In the genomic region with DNA sequence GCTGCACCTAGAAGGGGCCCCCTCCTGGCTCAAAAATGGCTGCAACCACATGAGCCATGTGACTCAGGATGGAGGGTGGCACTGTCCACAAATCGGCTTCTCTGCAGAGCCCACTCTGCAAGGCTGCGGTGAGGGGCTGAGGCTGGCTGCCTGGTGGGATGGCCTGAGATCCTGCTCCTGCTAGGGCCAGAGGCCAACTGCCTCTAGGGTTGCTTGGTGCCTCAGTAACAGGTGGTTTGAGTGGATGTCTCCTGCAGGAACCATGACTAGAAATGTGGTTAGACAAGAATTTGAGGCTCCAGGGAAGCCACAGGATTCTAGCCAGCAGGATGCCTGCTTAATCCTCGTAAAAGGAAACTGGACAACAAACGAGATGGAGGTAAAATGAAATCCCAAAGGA, we compare ENCODE assay signal across 19 cellular contexts. TPM values are rescaled to one million over a fixed set of nuclear protein-coding genes. Genes with fewer than 3 reads are reported as not detected.
DNase-seq lines count a peak whose midpoint lies in the region; ATAC-seq and TF ChIP-seq lines count a peak whose summit lies in the region.
"Had no signal": no experiment of that assay in that cellular context is flagged by ENCODE, and none has a peak within 500 bp of the region (broad histone marks: within the 10 kb centered on the region; RNA-seq: fewer than 3 reads in every experiment).

No MANE protein-coding gene starts in this region.

- peaks cover 50% of the 10 kb centered on the region for H3K36me3 Mint-ChIP-seq in activated CD4-positive, alpha-beta T cell treated with anti-CD3 and anti-CD28 coated beads for 36 hours (ENCODE audit: low read depth)
- H3K36me3 Mint-ChIP-seq in immature natural killer cell: peaks cover 17 to 32% (median 22%) of the 10 kb centered on the region in 3 donors

- H3K27me3 ChIP-seq in mammary epithelial cell (ENCODE audit: insufficient read depth, low read length): no peaks in the 10 kb centered on the region
- no peaks in the 10 kb centered on the region for H3K27me3 ChIP-seq in psoas muscle (ENCODE audit: insufficient read depth in 3 of 3, low read length in 2 of 3)
- no peaks in the 10 kb centered on the region for H3K27me3 ChIP-seq in esophagus squamous epithelium
- H3K27me3 ChIP-seq: gastroesophageal sphincter, testis had no signal

- H3K9me3 Mint-ChIP-seq in activated CD4-positive, alpha-beta T cell treated with anti-CD3 and anti-CD28 coated beads for 36 hours (ENCODE audit: low read depth): no peaks in the 10 kb centered on the region
- no peaks in the 10 kb centered on the region for H3K9me3 Mint-ChIP-seq in immature natural killer cell
- H3K9me3 Mint-ChIP-seq: nephron had no signal

- no peak for TF ChIP-seq CTCF in mammary epithelial cell (conservative IDR thresholded peaks at IDR 0.05 in 1 of 2, IDR thresholded peaks at IDR 0.05 in 1 of 2; ENCODE audit: extremely low read depth in 1 of 2, insufficient read depth in 1 of 2, low read depth in 1 of 2, low read length in 2 of 2)
- TF ChIP-seq CTCF in psoas muscle (IDR thresholded peaks at IDR 0.05): no peak
- TF ChIP-seq CTCF in esophagus squamous epithelium (IDR thresholded peaks at IDR 0.05): no peak

- no peak overlapping the region for H3K27ac ChIP-seq in mammary epithelial cell (ENCODE audit: insufficient read depth, low read depth, low read length)
- peak overlapping the region; percentile 70 for H3K27ac ChIP-seq in psoas muscle
- H3K27ac ChIP-seq in esophagus squamous epithelium: peak overlapping the region in 1 of 4 donors; percentile 24
- H3K27ac ChIP-seq: 22Rv1, gastroesophageal sphincter, testis, WERI-Rb-1 had no signal

- H3K27ac Mint-ChIP-seq in activated CD4-positive, alpha-beta T cell treated with anti-CD3 and anti-CD28 coated beads for 36 hours: peak overlapping the region; percentile 71
- no peak overlapping the region for H3K27ac Mint-ChIP-seq in immature natural killer cell

- no peak overlapping the region for H3K4me3 Mint-ChIP-seq in activated CD4-positive, alpha-beta T cell treated with anti-CD3 and anti-CD28 coated beads for 36 hours
- no peak overlapping the region for H3K4me3 Mint-ChIP-seq in immature natural killer cell
- H3K4me3 Mint-ChIP-seq: CD14-positive monocyte, nephron had no signal

- TF ChIP-seq POLR2A in esophagus squamous epithelium (IDR thresholded peaks at IDR 0.05): no peak

- CTCF ChIA-PET in activated CD4-positive, alpha-beta T cell treated with anti-CD3 and anti-CD28 coated beads for 36 hours (lab: Charles Lee): no interaction called here
- CTCF ChIA-PET in mammary epithelial cell (lab: Charles Lee; ENCODE audit: low non-redundant PET): no interaction called here

- H3K4me1 Mint-ChIP-seq in activated CD4-positive, alpha-beta T cell treated with anti-CD3 and anti-CD28 coated beads for 36 hours: peaks cover 26% of the 10 kb centered on the region
- H3K4me1 Mint-ChIP-seq in immature natural killer cell: peaks cover 8 to 14% of the 10 kb centered on the region in 2 donors
- H3K4me1 Mint-ChIP-seq: CD14-positive monocyte had no signal

- H3K36me3 ChIP-seq in mammary epithelial cell (ENCODE audit: insufficient read depth, low read length) (no peaks in the 10 kb centered on the region), psoas muscle (ENCODE audit: insufficient read depth in 1 of 2, low read depth in 1 of 2) (peaks cover 0 to 93% of the 10 kb centered on the region in 2 donors), esophagus squamous epithelium (peaks cover 5 to 97% (median 24%) of the 10 kb centered on the region in 3 donors)

- in situ Hi-C loops in mammary epithelial cell (cut with MboI; ENCODE audit: low sequenced_read_pairs in 2 of 2): no loop called here

- H2AFZ ChIP-seq in mammary epithelial cell (ENCODE audit: low read depth, low read length): no peak overlapping the region

- POLR2A ChIA-PET in activated CD4-positive, alpha-beta T cell treated with anti-CD3 and anti-CD28 coated beads for 36 hours (lab: Charles Lee): no interaction called here

- H3K4me3 ChIP-seq in mammary epithelial cell (replicated peaks in 1 of 3; ENCODE audit: insufficient read depth in 1 of 3, low read depth in 2 of 3, low read length in 3 of 3) (no peak overlapping the region), psoas muscle (no peak overlapping the region), esophagus squamous epithelium (no peak overlapping the region)
- H3K4me3 ChIP-seq: gastroesophageal sphincter, lung, testis had no signal

- H3K79me2 ChIP-seq in mammary epithelial cell (ENCODE audit: insufficient read depth, low read length): no peaks in the 10 kb centered on the region

- no peak overlapping the region for H3K9ac ChIP-seq in mammary epithelial cell (ENCODE audit: insufficient read depth, low read length)

- BruUV-seq in mammary epithelial cell (replicated peaks; lab: Mats Ljungman, UMichigan): no TSS peak

- intact Hi-C loops in activated CD4-positive, alpha-beta T cell treated with anti-CD3 and anti-CD28 coated beads for 36 hours (cut with DNase I, micrococcal nuclease): no loop called here
- intact Hi-C loops in mammary epithelial cell (cut with micrococcal nuclease): loop anchor here (2.0 kb wide), 1 partner anchor 16 kb away; no protein-coding TSS in a partner anchor
- intact Hi-C loops in psoas muscle (cut with DNase I): no loop called here
- intact Hi-C loops in esophagus squamous epithelium (cut with DNase I): no loop called here

- no peaks in the 10 kb centered on the region for H3K27me3 Mint-ChIP-seq in activated CD4-positive, alpha-beta T cell treated with anti-CD3 and anti-CD28 coated beads for 36 hours
- peaks cover 0 to 7% (median 0%) of the 10 kb centered on the region in 3 donors for H3K27me3 Mint-ChIP-seq in immature natural killer cell (ENCODE audit: low read depth in 3 of 3)

- no peak for DNase-seq in activated CD4-positive, alpha-beta T cell treated with anti-CD3 and anti-CD28 coated beads for 36 hours
- no peak for DNase-seq in activated CD4-positive, alpha-beta T cell treated with anti-CD3 and anti-CD28 coated beads for 48 hours
- peak; percentile 72 for DNase-seq in LHCN-M2 (ENCODE audit: low read depth)
- peak; percentile 54 for DNase-seq in mammary epithelial cell
- no peak for DNase-seq in psoas muscle
- no peak for DNase-seq in immature natural killer cell
- no peak for DNase-seq in esophagus squamous epithelium (lab: John Stamatoyannopoulos, UW)
- DNase-seq: DND-41, NCI-H1092, NCI-H748 treated with DMSO at 0.1 percent for 48 hours, testis, WERI-Rb-1 had no signal

- 10% methylated on average over 2 of the region's 4 CpGs for WGBS in mammary epithelial cell (ENCODE audit: low coverage, missing lambda C conversion rate)
- WGBS in psoas muscle, 3 donors: 74 to 78% (median 74%) methylated on average over 4 of the region's 4 CpGs
- WGBS in esophagus squamous epithelium, 2 donors: 36 to 44% methylated on average over 3 to 4 of the region's 4 CpGs

- dilution Hi-C loops in mammary epithelial cell (cut with HindIII; ENCODE audit: low sequenced_read_pairs): no loop called here

- no peaks in the 10 kb centered on the region for H4K20me1 ChIP-seq in mammary epithelial cell (ENCODE audit: insufficient read depth, low read length)

- no peak for ATAC-seq in activated CD4-positive, alpha-beta T cell treated with anti-CD3 and anti-CD28 coated beads for 36 hours
- peak in 3 of 4 donors; percentile 30 to 81 (median 58) for ATAC-seq in psoas muscle
- ATAC-seq in HG02798 (IDR thresholded peaks at IDR 0.05; ENCODE audit: poor library complexity, unreplicated experiment): no peak
- ATAC-seq: gastroesophageal sphincter, Panc1 had no signal

- H3K4me1 ChIP-seq in mammary epithelial cell (ENCODE audit: insufficient read depth, low read length) (peaks cover 31% of the 10 kb centered on the region), psoas muscle (peaks cover 25% of the 10 kb centered on the region), esophagus squamous epithelium (peaks cover 6 to 41% (median 21%) of the 10 kb centered on the region in 3 donors)

- H3K9me3 ChIP-seq in mammary epithelial cell (replicated peaks; ENCODE audit: insufficient read depth, low read length) (no peaks in the 10 kb centered on the region), psoas muscle (no peaks in the 10 kb centered on the region), esophagus squamous epithelium (no peaks in the 10 kb centered on the region)
- H3K9me3 ChIP-seq: gastroesophageal sphincter, testis had no signal

- no peak overlapping the region for H3K4me2 ChIP-seq in mammary epithelial cell (ENCODE audit: insufficient read depth, low read depth, low read length)

RNA-seq across cellular contexts. Expression of gene PATZ1, which starts 17.1 kb away (rescaled TPM):
- total RNA-seq in activated CD4-positive, alpha-beta T cell treated with anti-CD3 and anti-CD28 coated beads for 36 hours: 10 to 100 TPM; 22.9 to 23.9 TPM
- total RNA-seq in LHCN-M2 (2014; rRNA removed) (14.7 and 18.3 TPM in 2 replicates), mammary epithelial cell (1 to 10 TPM; 7.2 to 8.3 TPM), psoas muscle (10 to 100 TPM in 3 of 4 donors, 1 to 10 TPM in 1; 7.4 to 14.2 (median 11.3) TPM), esophagus squamous epithelium (10 to 100 TPM in 2 of 4 donors, 1 to 10 TPM in 2; 2.2 to 13.0 (median 7.2) TPM)
- 12.0 TPM for polyA plus RNA-seq in LHCN-M2 (2012)
- polyA plus RNA-seq in mammary epithelial cell (4.7 TPM), psoas muscle (1 to 10 TPM; 5.2 to 9.2 (median 7.3) TPM), immature natural killer cell (1 to 10 TPM; 4.5 to 9.1 (median 5.3) TPM)
- 13.1 TPM for polyA minus RNA-seq in mammary epithelial cell

RNA-seq across cellular contexts. Expression of gene PIK3IP1, which starts 36.7 kb away (rescaled TPM):
- 10 to 100 TPM; 14.2 to 15.1 TPM for total RNA-seq in activated CD4-positive, alpha-beta T cell treated with anti-CD3 and anti-CD28 coated beads for 36 hours
- total RNA-seq in LHCN-M2 (2014; rRNA removed) (4.2 and 5.4 TPM in 2 replicates), mammary epithelial cell (10 to 100 TPM in 1 of 2 donors, 1 to 10 TPM in 1; 2.9 to 14.2 TPM), psoas muscle (10 to 100 TPM in 1 of 4 donors, 1 to 10 TPM in 3; 3.4 to 11.6 (median 6.3) TPM), esophagus squamous epithelium (10 to 100 TPM in 3 of 4 donors, 1 to 10 TPM in 1; 7.0 to 53.0 (median 19.2) TPM)
- 5.6 TPM for polyA plus RNA-seq in LHCN-M2 (2012)
- polyA plus RNA-seq in mammary epithelial cell (2.8 TPM), psoas muscle (10 to 100 TPM in 1 of 3 donors, 1 to 10 TPM in 2; 2.0 to 10.8 (median 8.4) TPM), immature natural killer cell (100 to 1,000 TPM in 1 of 3 donors, 10 to 100 TPM in 2; 88.2 to 136 (median 98.1) TPM)
- polyA minus RNA-seq in mammary epithelial cell: 0.31 TPM

Comparison
In these comparisons a context has a peak if more than half of its experiments do, and no peak if none do; other contexts are left out.
1. ATAC-seq: peak in psoas muscle (3 of 4); none in activated CD4-positive, alpha-beta T cell treated with anti-CD3 and anti-CD28 coated beads for 36 hours (single experiment) and HG02798 (single experiment).
2. DNase-seq: peak in LHCN-M2 (single experiment) and mammary epithelial cell (single experiment); none in activated CD4-positive, alpha-beta T cell treated with anti-CD3 and anti-CD28 coated beads for 36 hours (single experiment), activated CD4-positive, alpha-beta T cell treated with anti-CD3 and anti-CD28 coated beads for 48 hours (single experiment), psoas muscle (0 of 2), immature natural killer cell (0 of 3) and esophagus squamous epithelium (single experiment).